Comparison of ENCODE assay signal across 17 cellular contexts in genomic region chr20:24493181-24493580, GRCh38. TPM values are rescaled to one million over a fixed set of nuclear protein-coding genes. Genes with fewer than 3 reads are reported as not detected.
DNase-seq lines count a peak whose midpoint lies in the region; ATAC-seq, FAIRE-seq and TF ChIP-seq lines count a peak whose summit lies in the region.
"Had no signal": no experiment of that assay in that cellular context is flagged by ENCODE, and none has a peak within 500 bp of the region (broad histone marks: within the 10 kb centered on the region; RNA-seq: fewer than 3 reads in every experiment).

No MANE protein-coding gene starts in this region.

- FAIRE-seq in HepG2 (lab: Jason Lieb, UNC) (no peak), bronchial epithelial cell (lab: Jason Lieb, UNC) (peak; percentile 7)
- FAIRE-seq: D721Med, GM12892 had no signal

- no peak for TF ChIP-seq CTCF in HepG2 (CRISPR knock-in tag; IDR thresholded peaks at IDR 0.05)
- TF ChIP-seq CTCF in right lobe of liver (IDR thresholded peaks at IDR 0.05), result no peak
- no peak for TF ChIP-seq CTCF in bronchial epithelial cell (IDR thresholded peaks at IDR 0.05; ENCODE audit: insufficient read depth, low read length, severe bottlenecking)
- TF ChIP-seq CTCF in Caco-2 (IDR thresholded peaks at IDR 0.05; ENCODE audit: insufficient read depth in 1 of 2, low read depth in 1 of 2, low read length in 1 of 2, severe bottlenecking in 1 of 2, unreplicated experiment in 1 of 2), result no peak
- no peak for TF ChIP-seq CTCF in Calu3 (IDR thresholded peaks at IDR 0.05; ENCODE audit: unreplicated experiment)

- H3K27me3 ChIP-seq in HepG2 (ENCODE audit: control insufficient read depth in 1 of 2, insufficient read depth in 2 of 2, low read length in 2 of 2) (peaks cover 0 to 10% of the 10 kb centered on the region in 2 experiments; a peak in 2 of 5 replicates), right lobe of liver (no peaks in the 10 kb centered on the region), bronchial epithelial cell (ENCODE audit: control insufficient read depth, insufficient read depth, low read length) (no peaks in the 10 kb centered on the region), Caco-2 (replicated peaks; ENCODE audit: control insufficient read depth, insufficient read depth, low read length) (no peaks in the 10 kb centered on the region)

- TF ChIP-seq POLR2A in HepG2 (IDR thresholded peaks at IDR 0.05; ENCODE audit: insufficient read depth in 1 of 2, low read depth in 2 of 2, low read length in 2 of 2), result no peak
- TF ChIP-seq POLR2A in right lobe of liver (IDR thresholded peaks at IDR 0.05), result no peak

- BruUV-seq in HepG2 (replicated peaks; lab: Mats Ljungman, UMichigan) (no TSS peak), Caco-2 (replicated peaks; lab: Mats Ljungman, UMichigan) (no TSS peak), Calu3 (replicated peaks; lab: Mats Ljungman, UMichigan) (no TSS peak)

- H3K9me3 Mint-ChIP-seq in Caco-2 (ENCODE audit: unreplicated experiment) (no peaks in the 10 kb centered on the region), Calu3 (ENCODE audit: low read depth, unreplicated experiment) (no peaks in the 10 kb centered on the region)
- H3K9me3 Mint-ChIP-seq: CD4-positive, alpha-beta T cell had no signal

- TF ChIP-seq RAD21 in HepG2 (CRISPR knock-in tag; IDR thresholded peaks at IDR 0.05), result no peak

- POLR2A ChIA-PET in HepG2 (lab: Yijun Ruan, JAX) (no interaction called here), Caco-2 (lab: Charles Lee) (no interaction called here)

- no peaks in the 10 kb centered on the region for H3K36me3 ChIP-seq in HepG2 (replicated peaks in 1 of 2; ENCODE audit: control insufficient read depth in 1 of 2, insufficient read depth in 2 of 2, low read length in 2 of 2)
- H3K36me3 ChIP-seq in right lobe of liver, result no peaks in the 10 kb centered on the region
- H3K36me3 ChIP-seq in bronchial epithelial cell (ENCODE audit: control insufficient read depth, insufficient read depth, low read length), result no peaks in the 10 kb centered on the region
- H3K36me3 ChIP-seq in Caco-2 (ENCODE audit: control insufficient read depth, insufficient read depth, low read length), result no peaks in the 10 kb centered on the region

- no peak overlapping the region for H3K9ac ChIP-seq in HepG2 (ENCODE audit: insufficient read depth, low read depth, low read length)

- DNase-seq in HepG2 (ENCODE audit: low spot score) (no peak), right lobe of liver (no peak), bronchial epithelial cell (ENCODE audit: low read depth) (no peak), left lobe of liver (ENCODE audit: low spot score) (peak; percentile 26), AG08395 (ENCODE audit: low spot score) (no peak), Caco-2 (no peak), Calu3 (no peak)
- DNase-seq: AML-193; CD4-positive, alpha-beta T cell; DMS153; DND-41; GDM1 had no signal

- H3K79me2 ChIP-seq in HepG2 (ENCODE audit: insufficient read depth, low read length), result no peaks in the 10 kb centered on the region

- H4K20me1 ChIP-seq in HepG2 (ENCODE audit: insufficient read depth, low read length), result no peaks in the 10 kb centered on the region

- H3K4me1 Mint-ChIP-seq in Caco-2 (ENCODE audit: low read depth, unreplicated experiment) (no peaks in the 10 kb centered on the region), Calu3 (ENCODE audit: low read depth, unreplicated experiment) (no peaks in the 10 kb centered on the region)

- intact Hi-C loops in HepG2 (cut with micrococcal nuclease; ENCODE audit: unreplicated experiment), result no loop called here
- intact Hi-C loops in right lobe of liver (cut with DNase I), result no loop called here
- intact Hi-C loops in Caco-2 (cut with micrococcal nuclease; ENCODE audit: unreplicated experiment), result no loop called here
- intact Hi-C loops in Calu3 (cut with micrococcal nuclease; ENCODE audit: unreplicated experiment), result no loop called here

- H3K27ac Mint-ChIP-seq in Caco-2 (ENCODE audit: unreplicated experiment) (no peak overlapping the region), Calu3 (ENCODE audit: unreplicated experiment) (no peak overlapping the region)
- H3K27ac Mint-ChIP-seq: CD4-positive, alpha-beta T cell had no signal

- H3K4me3 ChIP-seq in HepG2 (replicated peaks in 1 of 3; ENCODE audit: insufficient read depth in 1 of 3, low read depth in 2 of 3, low read length in 3 of 3) (no peak overlapping the region), right lobe of liver (no peak overlapping the region), bronchial epithelial cell (ENCODE audit: low read depth, low read length) (no peak overlapping the region), Caco-2 (ENCODE audit: low read depth, low read length) (no peak overlapping the region)

- H3K4me3 Mint-ChIP-seq in Caco-2 (ENCODE audit: unreplicated experiment) (no peak overlapping the region), Calu3 (ENCODE audit: low read depth, unreplicated experiment) (no peak overlapping the region)
- H3K4me3 Mint-ChIP-seq: CD4-positive, alpha-beta T cell had no signal

- H3K4me2 ChIP-seq in HepG2 (ENCODE audit: low read depth, low read length), result no peak overlapping the region

- ATAC-seq in HepG2, result no peak
- ATAC-seq in right lobe of liver, result no peak
- ATAC-seq in left lobe of liver, result no peak
- no peak for ATAC-seq in HG03095 (IDR thresholded peaks at IDR 0.05; ENCODE audit: unreplicated experiment)
- ATAC-seq: HCT116 had no signal

- H3K4me1 ChIP-seq in HepG2 (ENCODE audit: insufficient read depth, low read length) (no peaks in the 10 kb centered on the region), right lobe of liver (no peaks in the 10 kb centered on the region), Caco-2 (no peaks in the 10 kb centered on the region)

- TF ChIP-seq EP300 in HepG2 (IDR thresholded peaks at IDR 0.05; ENCODE audit: low read depth in 2 of 2, low read length in 2 of 2), result no peak
- no peak for TF ChIP-seq EP300 in HepG2 (CRISPR knock-in tag; IDR thresholded peaks at IDR 0.05; ENCODE audit: borderline replicate concordance)

- CTCF ChIA-PET in HepG2 (lab: Yijun Ruan, JAX; ENCODE audit: low intra/inter-chr PET ratio, low total read pairs), result no interaction called here
- CTCF ChIA-PET in Caco-2 (lab: Charles Lee), result interaction anchor here (0.6 kb wide), 1 partner anchor 1366 kb away, joined by 3 read pairs; no protein-coding TSS in a partner anchor
- CTCF ChIA-PET in Calu3 (lab: Charles Lee), result no interaction called here

- H3K36me3 Mint-ChIP-seq in Caco-2 (ENCODE audit: insufficient read depth, unreplicated experiment) (no peaks in the 10 kb centered on the region), Calu3 (ENCODE audit: insufficient read depth, unreplicated experiment) (no peaks in the 10 kb centered on the region)

- H3K9me3 ChIP-seq in HepG2 (ENCODE audit: low read length) (no peaks in the 10 kb centered on the region), right lobe of liver (no peaks in the 10 kb centered on the region), Caco-2 (no peaks in the 10 kb centered on the region)

- WGBS in HepG2 (ENCODE audit: low lambda C conversion rate), result 7% methylated on average over 4 of the region's 4 CpGs
- WGBS in right lobe of liver (ENCODE audit: insufficient coverage, low coverage, low lambda C conversion rate, missing lambda C conversion rate), result 50% methylated on average over 2 of the region's 4 CpGs

- H2AFZ ChIP-seq in HepG2 (ENCODE audit: low read length), result no peak overlapping the region

- peaks cover 11% of the 10 kb centered on the region for H3K27me3 Mint-ChIP-seq in Caco-2 (ENCODE audit: insufficient read depth, unreplicated experiment)
- H3K27me3 Mint-ChIP-seq in Calu3 (ENCODE audit: unreplicated experiment), result peaks cover 13% of the 10 kb centered on the region
- H3K27me3 Mint-ChIP-seq: CD4-positive, alpha-beta T cell had no signal

- in situ Hi-C loops in HepG2 (cut with HindIII; ENCODE audit: extremely low pct_ligation_motif_present, low pct_unique_long_range_greater_than_20kb), result no loop called here

- no peak overlapping the region for H3K27ac ChIP-seq in HepG2 (ENCODE audit: extremely low read length, insufficient read depth, low read length)
- no peak overlapping the region for H3K27ac ChIP-seq in right lobe of liver
- H3K27ac ChIP-seq: 22Rv1 had no signal

TF ChIP-seq in HepG2, 621 proteins besides CTCF, POLR2A, EP300 and RAD21 (continues in another document):
- TF ChIP-seq ZNF282 (IDR thresholded peaks at IDR 0.05; ENCODE audit: partially characterized antibody), result peak; percentile 35

RNA-seq across cellular contexts. Expression of gene SYNDIG1, which starts 23.8 kb away (rescaled TPM):
- total RNA-seq in HepG2 (2016; rRNA removed; fragmentation: Illumina TruSeq; extraction: Trizol) (not detected in 2 replicates), right lobe of liver (not detected), bronchial epithelial cell (not detected in 2 replicates), left lobe of liver (not detected), Caco-2 (2022) (not detected in 2 replicates), Calu3 (2022) (not detected in 2 replicates)
- total RNA-seq in HepG2 (2016; cell fraction: cytosol; rRNA removed; fragmentation: Illumina TruSeq; extraction: Trizol; ENCODE audit: low read depth), result not detected in 2 replicates
- not detected in 2 replicates for total RNA-seq in HepG2 (2016; cell fraction: insoluble cytoplasmic fraction; rRNA removed; fragmentation: Illumina TruSeq; extraction: Trizol)
- total RNA-seq in HepG2 (2016; cell fraction: membrane; rRNA removed; fragmentation: Illumina TruSeq; extraction: Trizol), result not detected in 2 replicates
- not detected in 2 replicates for total RNA-seq in HepG2 (2016; cell fraction: nucleus; rRNA removed; fragmentation: Illumina TruSeq; extraction: Trizol)
- polyA plus RNA-seq in HepG2 (2011; rRNA removed), result not detected in 2 replicates
- not detected in 2 replicates for polyA plus RNA-seq in HepG2 (2011; cell fraction: cytosol; rRNA removed)
- not detected in 2 replicates for polyA plus RNA-seq in HepG2 (2011; cell fraction: nucleus; rRNA removed)
- polyA plus RNA-seq in HepG2 (2012), result not detected in 2 replicates
- polyA plus RNA-seq in HepG2 (2016; cell fraction: cytosol; fragmentation: Illumina TruSeq; extraction: Trizol; ENCODE audit: low read depth), result not detected in 2 replicates
- not detected in 2 replicates for polyA plus RNA-seq in HepG2 (2016; cell fraction: insoluble cytoplasmic fraction; fragmentation: Illumina TruSeq; extraction: Trizol; ENCODE audit: low read depth)
- not detected in 2 replicates for polyA plus RNA-seq in HepG2 (2016; cell fraction: membrane; fragmentation: Illumina TruSeq; extraction: Trizol; ENCODE audit: low read depth)
- polyA plus RNA-seq in HepG2 (2016; cell fraction: nucleus; fragmentation: Illumina TruSeq; extraction: Trizol; ENCODE audit: insufficient read depth, low read depth), result not detected in 2 replicates
- polyA minus RNA-seq in HepG2 (2011; rRNA and poly(A)+ RNA removed; ENCODE audit: low replicate concordance), result not detected in 2 replicates
- not detected in 2 replicates for polyA minus RNA-seq in HepG2 (2011; cell fraction: cytosol; rRNA and poly(A)+ RNA removed)
- polyA minus RNA-seq in HepG2 (2011; cell fraction: nucleus; rRNA and poly(A)+ RNA removed), result not detected in 2 replicates
- total RNA-seq: CD4-positive, alpha-beta T cell had no signal
